Comparison of ENCODE assay signal across 22 cellular contexts in the genomic region with DNA sequence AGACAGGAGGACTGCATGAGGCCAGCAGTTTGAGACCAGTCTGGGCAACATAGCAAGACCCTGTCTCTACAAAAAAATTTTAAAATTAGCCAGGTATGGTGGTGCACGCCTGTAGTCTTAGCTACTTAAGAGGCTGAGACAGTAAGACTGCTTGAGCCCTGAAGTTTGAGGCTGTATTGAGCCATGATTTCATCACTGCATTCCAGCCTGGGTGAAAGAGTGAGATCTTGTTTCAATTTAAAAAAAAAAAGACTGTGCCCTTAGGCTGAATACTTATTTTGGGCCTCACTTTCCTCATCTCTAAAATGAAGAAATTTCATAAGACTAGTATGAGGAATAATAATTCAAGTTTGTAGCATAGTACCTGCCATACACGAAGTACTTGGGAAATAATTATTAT. TPM values are rescaled to one million over a fixed set of nuclear protein-coding genes. Genes with fewer than 3 reads are reported as not detected.
DNase-seq lines count a peak whose midpoint lies in the region; ATAC-seq and TF ChIP-seq lines count a peak whose summit lies in the region.
"Had no signal": no experiment of that assay in that cellular context is flagged by ENCODE, and none has a peak within 500 bp of the region (broad histone marks: within the 10 kb centered on the region; RNA-seq: fewer than 3 reads in every experiment).

No MANE protein-coding gene starts in this region.

- no peak for ATAC-seq in GM18498 (IDR thresholded peaks at IDR 0.05; ENCODE audit: unreplicated experiment)
- ATAC-seq: heart left ventricle, sciatic nerve had no signal

- peaks cover 4% of the 10 kb centered on the region; the same call in 1 of the 2 replicates for H3K36me3 Mint-ChIP-seq in HFFc6 (ENCODE audit: low read depth)
- H3K36me3 Mint-ChIP-seq: naive B cell had no signal

- in situ Hi-C loops in astrocyte of the spinal cord (cut with HindIII; ENCODE audit: low sequenced_read_pairs): no loop called here

- no peak overlapping the region for H2AFZ ChIP-seq in OCI-LY7 (ENCODE audit: low read length)

- CTCF ChIA-PET in OCI-LY7 (lab: Charles Lee; ENCODE audit: unreplicated experiment): no interaction called here

- no peak overlapping the region for H3K27ac Mint-ChIP-seq in HFFc6
- H3K27ac Mint-ChIP-seq: activated T-helper 2 cell treated with anti-CD3 and anti-CD28 coated beads, Interferon-gamma antibody, Interleukin-2, Interleukin-4, amounts not matched to agents 10 μg/mL and 5 μg/mL and 100 μg/mL, durations not matched to agents 14 hours and 24 hours and 36 hours; naive B cell had no signal

- H3K4me1 Mint-ChIP-seq in HFFc6 (ENCODE audit: low read depth): peaks cover 4% of the 10 kb centered on the region
- H3K4me1 Mint-ChIP-seq: naive B cell had no signal

- peak; percentile 63 for DNase-seq in AG09309 (ENCODE audit: low read depth)
- peak; percentile 31 for DNase-seq in HFFc6
- peak; percentile 39 for DNase-seq in astrocyte of the spinal cord (ENCODE audit: low read depth, low spot score)
- DNase-seq in fibroblast of the conjunctiva (ENCODE audit: low read depth): peak; percentile 85
- DNase-seq in OCI-LY7 (ENCODE audit: low spot score): no peak
- no peak for DNase-seq in activated naive CD4-positive, alpha-beta T cell treated with anti-CD3 and anti-CD28 coated beads, Interleukin-2, amount 50 U/mL, for 16 hours
- no peak for DNase-seq in stimulated activated CD4-positive, alpha-beta T cell treated with anti-CD3 and anti-CD28 coated beads, Interleukin-15, amount 100 ng/mL, for 24 hours
- DNase-seq: activated CD4-positive, CD25-positive, alpha-beta regulatory T cell treated with anti-CD3 and anti-CD28 coated beads, Interleukin-2, amount 50 U/mL, for 72 hours; heart left ventricle; islet precursor cell; naive B cell; NCI-H1417 treated with DMSO at 0.1 percent for 48 hours; NCI-H2171; NCI-H774; ovary; Peyer's patch; stimulated activated CD4-positive, alpha-beta T cell treated with anti-CD3 and anti-CD28 coated beads, Interleukin-1b, Interleukin-23, amount 100 ng/mL, for 48 hours; stomach had no signal

- H3K9me2 ChIP-seq in OCI-LY7 (ENCODE audit: insufficient read depth, low read length): no peaks in the 10 kb centered on the region

- POLR2A ChIA-PET in OCI-LY7 (lab: Charles Lee): no interaction called here

- H4K20me1 ChIP-seq in OCI-LY7 (ENCODE audit: insufficient read depth, low read length): no peaks in the 10 kb centered on the region

- H3K9me3 ChIP-seq in OCI-LY7 (ENCODE audit: low read length): no peaks in the 10 kb centered on the region
- H3K9me3 ChIP-seq: heart left ventricle, ovary, Peyer's patch, stomach had no signal

- intact Hi-C loops in OCI-LY7 (cut with micrococcal nuclease; ENCODE audit: unreplicated experiment): no loop called here

- TF ChIP-seq CTCF in AG09309 (IDR thresholded peaks at IDR 0.05; ENCODE audit: control insufficient read depth, insufficient read depth, low read depth, low read length, missing control alignments) (no peak), HFFc6 (IDR thresholded peaks at IDR 0.05) (no peak), astrocyte of the spinal cord (IDR thresholded peaks at IDR 0.05; ENCODE audit: low read depth, low read length) (no peak), OCI-LY7 (conservative IDR thresholded peaks at IDR 0.05; ENCODE audit: low read length) (no peak)

- no TSS peak for BruUV-seq in OCI-LY7 (replicated peaks; lab: Mats Ljungman, UMichigan)

- H3K27me3 Mint-ChIP-seq in HFFc6 (ENCODE audit: insufficient read depth): no peaks in the 10 kb centered on the region
- H3K27me3 Mint-ChIP-seq: naive B cell had no signal

- no peak overlapping the region for H3K4me2 ChIP-seq in OCI-LY7 (ENCODE audit: low read length)

- H3K4me1 ChIP-seq in OCI-LY7 (ENCODE audit: insufficient read depth, low read length, poor library complexity, severe bottlenecking): no peaks in the 10 kb centered on the region
- H3K4me1 ChIP-seq: Peyer's patch had no signal

- H3K4me3 ChIP-seq in AG09309 (ENCODE audit: control insufficient read depth, low read depth, low read length) (no peak overlapping the region), astrocyte of the spinal cord (ENCODE audit: low read depth, low read length) (no peak overlapping the region), OCI-LY7 (ENCODE audit: low read depth, low read length, poor library complexity, severe bottlenecking) (no peak overlapping the region)
- H3K4me3 ChIP-seq: heart left ventricle, lung, ovary, Peyer's patch, stomach had no signal

- no peaks in the 10 kb centered on the region for H3K9me3 Mint-ChIP-seq in HFFc6
- H3K9me3 Mint-ChIP-seq: activated T-helper 2 cell treated with anti-CD3 and anti-CD28 coated beads, Interferon-gamma antibody, Interleukin-2, Interleukin-4, amounts not matched to agents 10 μg/mL and 5 μg/mL and 100 μg/mL, durations not matched to agents 14 hours and 24 hours and 36 hours; naive B cell had no signal

- H3K27ac ChIP-seq in OCI-LY7 (ENCODE audit: low read depth, low read length, poor library complexity, severe bottlenecking): no peak overlapping the region
- H3K27ac ChIP-seq: heart left ventricle, ovary, Peyer's patch, stomach had no signal

- H3K4me3 Mint-ChIP-seq in HFFc6: no peak overlapping the region
- H3K4me3 Mint-ChIP-seq: naive B cell had no signal

- no peaks in the 10 kb centered on the region for H3K36me3 ChIP-seq in OCI-LY7 (ENCODE audit: insufficient read depth, low read length)
- H3K36me3 ChIP-seq: heart left ventricle, ovary, stomach had no signal

- no peaks in the 10 kb centered on the region for H3K79me2 ChIP-seq in OCI-LY7 (ENCODE audit: insufficient read depth, low read depth, low read length)

RNA-seq across cellular contexts. Expression of gene AQP11, which starts 6.9 kb away (rescaled TPM):
- 1 to 10 TPM; 1.2 to 1.8 (median 1.5) TPM for total RNA-seq in HFFc6 (2021; fragmentation: NEBNext Ultra II Directional; extraction: Animal tissue kit (Norgen Biotek cat#: 25700))
- not detected in 2 replicates for total RNA-seq in OCI-LY7 (2014; rRNA removed; shearing (Covaris generic))
- not detected in 2 replicates for total RNA-seq in OCI-LY7 (2022)

RNA-seq across cellular contexts. Expression of gene CLNS1A, which starts 41.0 kb away (rescaled TPM):
- 10 to 100 TPM; 91.5 to 98.6 (median 94.7) TPM for total RNA-seq in HFFc6 (2021; fragmentation: NEBNext Ultra II Directional; extraction: Animal tissue kit (Norgen Biotek cat#: 25700))
- total RNA-seq in OCI-LY7 (2014; rRNA removed; shearing (Covaris generic)): 115 and 121 TPM in 2 replicates
- total RNA-seq in OCI-LY7 (2022): 108 and 110 TPM in 2 replicates

Comparison
In these comparisons a context has a peak if more than half of its experiments do, and no peak if none do; other contexts are left out.
1. DNase-seq: peak in AG09309 (single experiment), HFFc6 (single experiment), astrocyte of the spinal cord (single experiment) and fibroblast of the conjunctiva (single experiment); none in OCI-LY7 (single experiment), activated naive CD4-positive, alpha-beta T cell treated with anti-CD3 and anti-CD28 coated beads, Interleukin-2, amount 50 U/mL, for 16 hours (single experiment) and stimulated activated CD4-positive, alpha-beta T cell treated with anti-CD3 and anti-CD28 coated beads, Interleukin-15, amount 100 ng/mL, for 24 hours (single experiment).